Comparison of ENCODE assay signal across 8 cellular contexts in genomic region chr2:172735646-172736418, GRCh38. TPM values are rescaled to one million over a fixed set of nuclear protein-coding genes. Genes with fewer than 3 reads are reported as not detected.
A peak's percentile ranks its signal among the peaks of the same experiment; 100 is the strongest.
DNase-seq lines count a peak whose midpoint lies in the region; ATAC-seq, FAIRE-seq and TF ChIP-seq lines count a peak whose summit lies in the region.

Gene RAPGEF4 (plus strand): TSS chr2:172735845. CDS start chr2:172735984, 139 bp downstream.

- in situ Hi-C loops in KBM-7 (cut with MboI; ENCODE audit: low pct_unique_long_range_greater_than_20kb, low sequenced_read_pairs): no loop called here
- in situ Hi-C loops in HepG2 (cut with HindIII; ENCODE audit: extremely low pct_ligation_motif_present, low pct_unique_long_range_greater_than_20kb): no loop called here

- POLR2A ChIA-PET in CD8-positive, alpha-beta memory T cell (lab: Charles Lee): no interaction called here
- POLR2A ChIA-PET in HepG2 (lab: Yijun Ruan, JAX): no interaction called here

- H3K9me3 ChIP-seq in CD8-positive, alpha-beta memory T cell (ENCODE audit: low read length): no peaks in the 10 kb centered on the region
- H3K9me3 ChIP-seq in HepG2 (ENCODE audit: low read length) (no peaks in the 10 kb centered on the region), thyroid gland (no peaks in the 10 kb centered on the region)

- ATAC-seq in HepG2 (peak; percentile 87), HG03354 (IDR thresholded peaks at IDR 0.05; ENCODE audit: poor library complexity, severe bottlenecking, unreplicated experiment) (no peak)

- H4K20me1 ChIP-seq in HepG2 (ENCODE audit: insufficient read depth, low read length): no peaks in the 10 kb centered on the region

- H3K36me3 Mint-ChIP-seq in CD8-positive, alpha-beta memory T cell: no peaks in the 10 kb centered on the region

- no peak within 1 kb of the TSS for H2AFZ ChIP-seq in HepG2 (ENCODE audit: low read length)

- TF ChIP-seq POLR2A in HepG2 (IDR thresholded peaks at IDR 0.05; ENCODE audit: insufficient read depth in 1 of 2, low read depth in 2 of 2, low read length in 2 of 2) (no peak), thyroid gland (IDR thresholded peaks at IDR 0.05) (no peak)

- no peaks in the 10 kb centered on the region for H3K79me2 ChIP-seq in HepG2 (ENCODE audit: insufficient read depth, low read length)

- H3K36me3 ChIP-seq in CD8-positive, alpha-beta memory T cell (ENCODE audit: insufficient read depth, low read length): no peaks in the 10 kb centered on the region
- H3K36me3 ChIP-seq in HepG2 (replicated peaks in 1 of 2; ENCODE audit: control insufficient read depth in 1 of 2, insufficient read depth in 2 of 2, low read length in 2 of 2) (no peaks in the 10 kb centered on the region), thyroid gland (no peaks in the 10 kb centered on the region)

- peak within 1 kb of the TSS; percentile 69 for H3K4me2 ChIP-seq in HepG2 (ENCODE audit: low read depth, low read length)

- WGBS in HepG2 (ENCODE audit: low lambda C conversion rate): 7% methylated on average over 17 of the region's 88 CpGs
- WGBS in thyroid gland, 2 donors: 1 to 2% methylated on average over 16 to 24 of the region's 88 CpGs

- no peaks in the 10 kb centered on the region for H3K9me3 Mint-ChIP-seq in CD8-positive, alpha-beta memory T cell

- no peak within 1 kb of the TSS for H3K9ac ChIP-seq in HepG2 (ENCODE audit: insufficient read depth, low read depth, low read length)

- DNase-seq in CD8-positive, alpha-beta memory T cell: no peak
- peak; percentile 47 for DNase-seq in KBM-7
- peak in 8 of 61 donors; percentile 10 to 54 (median 33) for DNase-seq in caudate nucleus (lab: John Stamatoyannopoulos, UW)
- DNase-seq in HepG2 (ENCODE audit: low spot score): no peak
- DNase-seq in thyroid gland: peak; percentile 10 to 14
- DNase-seq in NCI-H2029 (lab: John Stamatoyannopoulos, UW): no peak
- no peak for DNase-seq in HuH-7 (ENCODE audit: low spot score)

- TF ChIP-seq EP300 in HepG2 (IDR thresholded peaks at IDR 0.05; ENCODE audit: low read depth in 2 of 2, low read length in 2 of 2) (no peak), HepG2 (CRISPR knock-in tag; IDR thresholded peaks at IDR 0.05; ENCODE audit: borderline replicate concordance) (no peak)

- no peak for FAIRE-seq in HepG2 (lab: Jason Lieb, UNC)

- H3K27me3 Mint-ChIP-seq in CD8-positive, alpha-beta memory T cell: peaks cover 40 to 71% of the 10 kb centered on the region in 2 donors

- H3K4me1 Mint-ChIP-seq in CD8-positive, alpha-beta memory T cell: peaks cover 4 to 7% (median 6%) of the 10 kb centered on the region in 3 donors

- peaks cover 7% of the 10 kb centered on the region for H3K27me3 ChIP-seq in CD8-positive, alpha-beta memory T cell (ENCODE audit: insufficient read depth, low read length, poor library complexity, severe bottlenecking)
- H3K27me3 ChIP-seq in HepG2 (ENCODE audit: control insufficient read depth in 1 of 2, insufficient read depth in 2 of 2, low read length in 2 of 2) (peaks cover 7 to 45% of the 10 kb centered on the region in 2 experiments; a peak in 4 of 5 replicates), thyroid gland (no peaks in the 10 kb centered on the region)

- TF ChIP-seq RAD21 in HepG2 (CRISPR knock-in tag; IDR thresholded peaks at IDR 0.05): no peak

- H3K4me3 ChIP-seq in CD8-positive, alpha-beta memory T cell (ENCODE audit: low read length): no peak within 1 kb of the TSS
- H3K4me3 ChIP-seq in HepG2 (replicated peaks in 1 of 3; ENCODE audit: insufficient read depth in 1 of 3, low read depth in 2 of 3, low read length in 3 of 3) (peak within 1 kb of the TSS; percentile 33 to 70 (median 48); a peak in 4 of 6 replicates), thyroid gland (replicated peaks in 1 of 3) (peak within 1 kb of the TSS in 2 of 3 donors; percentile 36 to 52)

- no peaks in the 10 kb centered on the region for H3K4me1 ChIP-seq in CD8-positive, alpha-beta memory T cell (ENCODE audit: insufficient read depth, low read length)
- peaks cover 8% of the 10 kb centered on the region; the same call in 1 of the 2 replicates for H3K4me1 ChIP-seq in HepG2 (ENCODE audit: insufficient read depth, low read length)
- peaks cover 0 to 6% of the 10 kb centered on the region in 2 donors for H3K4me1 ChIP-seq in thyroid gland

- H3K27ac ChIP-seq in CD8-positive, alpha-beta memory T cell (ENCODE audit: low read depth, low read length): no peak within 1 kb of the TSS
- peak within 1 kb of the TSS; percentile 67 for H3K27ac ChIP-seq in caudate nucleus (ENCODE audit: low read depth, low read length)
- H3K27ac ChIP-seq in HepG2 (ENCODE audit: extremely low read length, insufficient read depth, low read length): no peak within 1 kb of the TSS
- no peak within 1 kb of the TSS for H3K27ac ChIP-seq in thyroid gland

- CTCF ChIA-PET in CD8-positive, alpha-beta memory T cell (lab: Charles Lee): no interaction called here
- CTCF ChIA-PET in HepG2 (lab: Yijun Ruan, JAX; ENCODE audit: low intra/inter-chr PET ratio, low total read pairs): no interaction called here

- intact Hi-C loops in HepG2 (cut with micrococcal nuclease; ENCODE audit: unreplicated experiment) (no loop called here), thyroid gland (cut with DNase I) (no loop called here)

- peak within 1 kb of the TSS; percentile 36 to 71 (median 63) for H3K4me3 Mint-ChIP-seq in CD8-positive, alpha-beta memory T cell

- no TSS peak for BruUV-seq in HepG2 (replicated peaks; lab: Mats Ljungman, UMichigan)

- TF ChIP-seq CTCF in HepG2 (CRISPR knock-in tag; IDR thresholded peaks at IDR 0.05) (no peak), thyroid gland (IDR thresholded peaks at IDR 0.05) (no peak)

- H3K27ac Mint-ChIP-seq in CD8-positive, alpha-beta memory T cell: no peak within 1 kb of the TSS

TF ChIP-seq in HepG2, 621 proteins besides CTCF, POLR2A, EP300 and RAD21 (continues in another document):
- TF ChIP-seq ZNF709 (CRISPR knock-in tag; IDR thresholded peaks at IDR 0.05) (no peak), ZNF687 (CRISPR knock-in tag; IDR thresholded peaks at IDR 0.05) (peak; percentile 23; the same call in 1 of the 2 replicates), ATF7-NPFF (CRISPR knock-in tag; IDR thresholded peaks at IDR 0.05; ENCODE audit: low read depth) (no peak), THAP7 (CRISPR knock-in tag; IDR thresholded peaks at IDR 0.05) (no peak)

RNA-seq across cellular contexts. Expression of gene RAPGEF4, which starts in this region (rescaled TPM):
- total RNA-seq in CD8-positive, alpha-beta memory T cell: not detected
- not detected for polyA plus RNA-seq in CD8-positive, alpha-beta memory T cell
- total RNA-seq in HepG2 (2016; rRNA removed; fragmentation: Illumina TruSeq; extraction: Trizol) (0.91 TPM in 2 replicates), thyroid gland (10 to 100 TPM in 2 of 4 donors, 1 to 10 TPM in 2; 7.9 to 19.6 (median 12.1) TPM)
- 0.09 TPM in 1 of 2 replicates, not detected in the other for total RNA-seq in HepG2 (2016; cell fraction: cytosol; rRNA removed; fragmentation: Illumina TruSeq; extraction: Trizol; ENCODE audit: low read depth)
- total RNA-seq in HepG2 (2016; cell fraction: insoluble cytoplasmic fraction; rRNA removed; fragmentation: Illumina TruSeq; extraction: Trizol): 0.54 and 0.63 TPM in 2 replicates
- 0.24 and 0.53 TPM in 2 replicates for total RNA-seq in HepG2 (2016; cell fraction: membrane; rRNA removed; fragmentation: Illumina TruSeq; extraction: Trizol)
- 0.53 and 0.56 TPM in 2 replicates for total RNA-seq in HepG2 (2016; cell fraction: nucleus; rRNA removed; fragmentation: Illumina TruSeq; extraction: Trizol)
- 0.78 and 0.93 TPM in 2 replicates for polyA plus RNA-seq in HepG2 (2011; rRNA removed)
- polyA plus RNA-seq in HepG2 (2011; cell fraction: cytosol; rRNA removed): 0.19 and 0.24 TPM in 2 replicates
- polyA plus RNA-seq in HepG2 (2011; cell fraction: nucleus; rRNA removed): 2.5 and 2.8 TPM in 2 replicates
- 0.65 and 1.2 TPM in 2 replicates for polyA plus RNA-seq in HepG2 (2012)
- 0.03 and 0.10 TPM in 2 replicates for polyA plus RNA-seq in HepG2 (2016; cell fraction: cytosol; fragmentation: Illumina TruSeq; extraction: Trizol; ENCODE audit: low read depth)
- polyA plus RNA-seq in HepG2 (2016; cell fraction: insoluble cytoplasmic fraction; fragmentation: Illumina TruSeq; extraction: Trizol; ENCODE audit: low read depth): 0.47 and 0.78 TPM in 2 replicates
- 0.13 and 0.31 TPM in 2 replicates for polyA plus RNA-seq in HepG2 (2016; cell fraction: membrane; fragmentation: Illumina TruSeq; extraction: Trizol; ENCODE audit: low read depth)
- polyA plus RNA-seq in HepG2 (2016; cell fraction: nucleus; fragmentation: Illumina TruSeq; extraction: Trizol; ENCODE audit: insufficient read depth, low read depth): 0.53 and 0.68 TPM in 2 replicates
- polyA minus RNA-seq in HepG2 (2011; rRNA and poly(A)+ RNA removed; ENCODE audit: low replicate concordance): 3.3 and 5.8 TPM in 2 replicates
- 0.20 and 0.88 TPM in 2 replicates for polyA minus RNA-seq in HepG2 (2011; cell fraction: cytosol; rRNA and poly(A)+ RNA removed)
- 10.7 and 12.4 TPM in 2 replicates for polyA minus RNA-seq in HepG2 (2011; cell fraction: nucleus; rRNA and poly(A)+ RNA removed)

Comparison
In these comparisons a context has a peak if more than half of its experiments do, and no peak if none do; other contexts are left out.
1. DNase-seq: peak in KBM-7 (single experiment) and thyroid gland (2 of 2); none in CD8-positive, alpha-beta memory T cell (0 of 5), HepG2 (single experiment), NCI-H2029 (single experiment) and HuH-7 (single experiment).